ENCODE assay signal across 24 cellular contexts in the genomic region with DNA sequence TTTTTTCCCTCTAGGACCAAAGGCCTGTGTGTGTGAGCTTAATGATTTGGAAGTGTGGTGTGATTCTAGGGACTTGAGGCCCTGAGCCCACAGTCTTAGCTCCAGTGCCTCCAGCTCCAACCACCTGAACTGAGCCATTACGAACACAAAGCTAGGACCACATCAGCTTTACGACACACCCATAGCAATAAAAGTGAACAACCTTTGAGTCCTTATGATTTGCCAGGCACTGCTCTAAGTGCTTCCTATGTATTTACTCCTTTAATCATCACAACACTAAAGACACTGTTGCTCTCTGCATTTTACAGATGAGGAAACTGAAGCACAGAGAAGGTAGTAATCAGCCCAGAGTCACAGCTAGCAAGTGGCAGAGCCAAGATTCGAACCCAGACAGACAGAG.
"Had no signal": no experiment of that assay in that cellular context is flagged by ENCODE, and none has a peak within 500 bp of the region (broad histone marks: within the 10 kb centered on the region; RNA-seq: fewer than 3 reads in every experiment).

No MANE protein-coding gene starts in this region.

- H3K27me3 ChIP-seq: pancreas, right lobe of liver, stomach, testis, thyroid gland, transverse colon, upper lobe of left lung, vagina had no signal

- H3K4me3 ChIP-seq: left ventricle myocardium inferior, lung, pancreas, psoas muscle, right lobe of liver, stomach, testis, thyroid gland, transverse colon, upper lobe of left lung, vagina had no signal

- H3K27ac ChIP-seq: left ventricle myocardium inferior, pancreas, right lobe of liver, testis, thyroid gland, upper lobe of left lung, vagina had no signal

- H3K36me3 ChIP-seq: left ventricle myocardium inferior, pancreas, right lobe of liver, stomach, thyroid gland, transverse colon, upper lobe of left lung, vagina had no signal

- DNase-seq: hypothalamus; immature natural killer cell; kidney; left ventricle myocardium inferior; mesendoderm; naive thymus-derived CD4-positive, alpha-beta T cell; nucleus accumbens; pancreas; posterior cingulate gyrus; psoas muscle; right lobe of liver; stimulated activated CD4-positive, alpha-beta T cell treated with anti-CD3 and anti-CD28 coated beads, Interleukin-12 subunit alpha, Interleukin-12 subunit beta, amount 100 ng/mL, for 4 hours; stimulated activated CD4-positive, alpha-beta T cell treated with anti-CD3 and anti-CD28 coated beads, Interleukin-15, amount 100 ng/mL, for 24 hours; stimulated activated CD4-positive, alpha-beta T cell treated with anti-CD3 and anti-CD28 coated beads, Interleukin-2, amount 100 ng/mL, for 24 hours; stimulated activated CD4-positive, alpha-beta T cell treated with anti-CD3 and anti-CD28 coated beads, Interleukin-4, amount 100 ng/mL, for 1 hour; stimulated activated naive B cell treated with anti-CD40 and anti-IgM and Interleukin-4, amounts not matched to agents 10 μg/mL and 1 μg/mL and 100 μg/mL, for 72 hours; stimulated activated naive CD8-positive, alpha-beta T cell treated with anti-CD3 and anti-CD28 coated beads, Interleukin-15, Interleukin-2, amounts not matched to agents 100 U/mL and 50 U/mL, for 24 hours; stomach; testis; thyroid gland; transverse colon; upper lobe of left lung had no signal

- ATAC-seq: naive thymus-derived CD4-positive, alpha-beta T cell; pancreas; psoas muscle; right lobe of liver; stimulated activated naive B cell treated with anti-CD40 and anti-IgM and Interleukin-4, amounts not matched to agents 10 μg/mL and 1 μg/mL and 100 μg/mL, for 72 hours; stimulated activated naive CD8-positive, alpha-beta T cell treated with anti-CD3 and anti-CD28 coated beads, Interleukin-15, Interleukin-2, amounts not matched to agents 100 U/mL and 50 U/mL, for 24 hours had no signal

- H3K9me3 ChIP-seq: left ventricle myocardium inferior, pancreas, psoas muscle, right lobe of liver, stomach, testis, thyroid gland, transverse colon, upper lobe of left lung, vagina had no signal
